Comparison of ENCODE assay signal across 13 cellular contexts in the genomic region with DNA sequence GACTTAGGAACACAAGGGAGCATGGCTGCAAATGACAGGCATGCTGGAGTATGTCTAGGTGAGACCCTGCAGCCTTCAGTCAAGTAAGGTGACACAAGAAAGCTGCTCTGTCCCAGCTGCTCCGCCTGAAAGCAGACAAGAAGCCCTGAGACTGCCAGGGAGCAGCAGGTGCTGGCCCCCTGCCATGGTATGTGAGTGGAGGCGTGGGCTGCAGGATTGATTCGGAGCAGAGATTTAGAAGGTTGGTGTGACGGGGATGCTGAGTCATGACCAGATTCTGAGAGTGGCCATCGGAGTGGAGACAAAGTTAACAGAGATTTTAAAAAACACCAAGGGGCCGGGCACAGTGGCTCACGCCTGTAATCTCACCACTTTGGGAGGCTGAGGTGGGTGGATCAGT. TPM values are rescaled to one million over a fixed set of nuclear protein-coding genes. Genes with fewer than 3 reads are reported as not detected.
DNase-seq lines count a peak whose midpoint lies in the region; ATAC-seq and TF ChIP-seq lines count a peak whose summit lies in the region.
"Had no signal": no experiment of that assay in that cellular context is flagged by ENCODE, and none has a peak within 500 bp of the region (broad histone marks: within the 10 kb centered on the region; RNA-seq: fewer than 3 reads in every experiment).

No MANE protein-coding gene starts in this region.

- H3K9me2 ChIP-seq in PC-3 (replicated peaks; ENCODE audit: low read length) = no peaks in the 10 kb centered on the region

- H3K36me3 ChIP-seq in PC-3 (ENCODE audit: low read depth, low read length) = no peaks in the 10 kb centered on the region; the same call in 1 of the 2 replicates
- no peaks in the 10 kb centered on the region for H3K36me3 ChIP-seq in endodermal cell (ENCODE audit: control insufficient read depth, insufficient read depth, low read length)

- H3K4me2 ChIP-seq in PC-3 (ENCODE audit: low read length) = peak overlapping the region; percentile 72
- H3K4me2 ChIP-seq: KMS-11 had no signal

- H3K9me3 ChIP-seq in PC-3 (ENCODE audit: low read length) (no peaks in the 10 kb centered on the region), endodermal cell (ENCODE audit: control insufficient read depth, low read length) (no peaks in the 10 kb centered on the region)

- H3K27me3 ChIP-seq in PC-3 (ENCODE audit: low read length) (no peaks in the 10 kb centered on the region), endodermal cell (ENCODE audit: control insufficient read depth, insufficient read depth, low read length, poor library complexity, severe bottlenecking) (peaks cover 96% of the 10 kb centered on the region)

- ATAC-seq in PC-3 (peak; percentile 53), GM19324 (IDR thresholded peaks at IDR 0.05; ENCODE audit: low FRiP score, unreplicated experiment) (no peak), GM21360 (IDR thresholded peaks at IDR 0.05; ENCODE audit: unreplicated experiment) (no peak), HG03520 (IDR thresholded peaks at IDR 0.05; ENCODE audit: unreplicated experiment) (no peak)
- no peak for ATAC-seq in stimulated activated memory B cell treated with anti-CD40 and anti-IgM and Interleukin-4, amounts not matched to agents 10 μg/mL and 1 μg/mL and 100 μg/mL, for 72 hours
- ATAC-seq: stimulated activated naive B cell treated with anti-CD40 and anti-IgM and Interleukin-4, amounts not matched to agents 10 μg/mL and 1 μg/mL and 100 μg/mL, for 72 hours had no signal

- TF ChIP-seq CTCF in PC-3 (conservative IDR thresholded peaks at IDR 0.05; ENCODE audit: low read depth, low read length) = no peak
- no peak for TF ChIP-seq CTCF in endodermal cell (conservative IDR thresholded peaks at IDR 0.05)

- H3F3A ChIP-seq in PC-3 (ENCODE audit: low read length, unreplicated experiment) = peaks cover 5% of the 10 kb centered on the region

- WGBS in endodermal cell (ENCODE audit: insufficient coverage in 1 of 2, insufficient read length in 1 of 2), 2 experiments = 81% methylated on average over 3 to 7 of the region's 7 CpGs

- H3K27ac ChIP-seq in PC-3 (ENCODE audit: low read length) (peak overlapping the region; percentile 74), endodermal cell (ENCODE audit: low read depth, low read length) (no peak overlapping the region)
- H3K27ac ChIP-seq: KMS-11 had no signal

- DNase-seq in G401 (ENCODE audit: low spot score) (peak; percentile 58), PC-3 (peak; percentile 87), endodermal cell (peak; percentile 51), renal cortical epithelial cell (ENCODE audit: low read depth) (peak; percentile 88)
- DNase-seq: activated gamma-delta T cell; stimulated activated naive B cell treated with anti-CD40 and anti-IgM and Interleukin-4, amounts not matched to agents 10 μg/mL and 1 μg/mL and 100 μg/mL, for 72 hours; T-helper 2 cell had no signal

- H3K4me3 Mint-ChIP-seq in endodermal cell = no peak overlapping the region
- H3K4me3 Mint-ChIP-seq in stimulated activated memory B cell treated with anti-CD40 and anti-IgM and Interleukin-4, amounts not matched to agents 10 μg/mL and 1 μg/mL and 100 μg/mL, for 72 hours = no peak overlapping the region
- H3K4me3 Mint-ChIP-seq: stimulated activated naive B cell treated with anti-CD40 and anti-IgM and Interleukin-4, amounts not matched to agents 10 μg/mL and 1 μg/mL and 100 μg/mL, for 72 hours had no signal

- peaks cover 22% of the 10 kb centered on the region for H3K79me2 ChIP-seq in PC-3 (ENCODE audit: low read length)

- H3K4me3 ChIP-seq in PC-3 (ENCODE audit: low read length) (no peak overlapping the region), endodermal cell (ENCODE audit: low read length) (no peak overlapping the region)

- POLR2A ChIA-PET in PC-3 (lab: Charles Lee; ENCODE audit: unreplicated experiment) = no interaction called here

- H3K4me1 ChIP-seq in PC-3 (ENCODE audit: insufficient read depth, low read length) = peaks cover 56% of the 10 kb centered on the region
- H3K4me1 ChIP-seq in endodermal cell (ENCODE audit: control insufficient read depth, insufficient read depth, low read length) = peaks cover 4% of the 10 kb centered on the region

- H3K36me3 Mint-ChIP-seq in endodermal cell (ENCODE audit: low read depth) = no peaks in the 10 kb centered on the region
- H3K36me3 Mint-ChIP-seq in stimulated activated memory B cell treated with anti-CD40 and anti-IgM and Interleukin-4, amounts not matched to agents 10 μg/mL and 1 μg/mL and 100 μg/mL, for 72 hours = no peaks in the 10 kb centered on the region
- H3K36me3 Mint-ChIP-seq: stimulated activated naive B cell treated with anti-CD40 and anti-IgM and Interleukin-4, amounts not matched to agents 10 μg/mL and 1 μg/mL and 100 μg/mL, for 72 hours had no signal

- no peaks in the 10 kb centered on the region for H3K9me3 Mint-ChIP-seq in endodermal cell
- H3K9me3 Mint-ChIP-seq in stimulated activated memory B cell treated with anti-CD40 and anti-IgM and Interleukin-4, amounts not matched to agents 10 μg/mL and 1 μg/mL and 100 μg/mL, for 72 hours = no peaks in the 10 kb centered on the region
- H3K9me3 Mint-ChIP-seq: stimulated activated naive B cell treated with anti-CD40 and anti-IgM and Interleukin-4, amounts not matched to agents 10 μg/mL and 1 μg/mL and 100 μg/mL, for 72 hours had no signal

- H3K4me1 Mint-ChIP-seq in endodermal cell = peaks cover 12% of the 10 kb centered on the region
- H3K4me1 Mint-ChIP-seq in stimulated activated memory B cell treated with anti-CD40 and anti-IgM and Interleukin-4, amounts not matched to agents 10 μg/mL and 1 μg/mL and 100 μg/mL, for 72 hours = peaks cover 5% of the 10 kb centered on the region

- intact Hi-C loops in PC-3 (cut with micrococcal nuclease) = no loop called here

- in situ Hi-C loops in G401 (cut with HindIII; ENCODE audit: low sequenced_read_pairs) = no loop called here

- BruUV-seq in PC-3 (replicated peaks; lab: Mats Ljungman, UMichigan) = no TSS peak

- H4K20me1 ChIP-seq in PC-3 (ENCODE audit: low read length) = no peaks in the 10 kb centered on the region

- peaks cover 83% of the 10 kb centered on the region for H3K27me3 Mint-ChIP-seq in endodermal cell (ENCODE audit: insufficient read depth)
- no peaks in the 10 kb centered on the region for H3K27me3 Mint-ChIP-seq in stimulated activated memory B cell treated with anti-CD40 and anti-IgM and Interleukin-4, amounts not matched to agents 10 μg/mL and 1 μg/mL and 100 μg/mL, for 72 hours

- H3K9ac ChIP-seq in PC-3 (ENCODE audit: low read length) (no peak overlapping the region), endodermal cell (ENCODE audit: extremely low read depth, low read length, poor library complexity, severe bottlenecking) (no peak overlapping the region)
- H3K9ac ChIP-seq: KMS-11 had no signal

- CTCF ChIA-PET in PC-3 (lab: Charles Lee) = no interaction called here

- H2AFZ ChIP-seq in PC-3 (ENCODE audit: low read length) = no peak overlapping the region

- H3K27ac Mint-ChIP-seq in endodermal cell = no peak overlapping the region
- no peak overlapping the region for H3K27ac Mint-ChIP-seq in stimulated activated memory B cell treated with anti-CD40 and anti-IgM and Interleukin-4, amounts not matched to agents 10 μg/mL and 1 μg/mL and 100 μg/mL, for 72 hours
- H3K27ac Mint-ChIP-seq: stimulated activated naive B cell treated with anti-CD40 and anti-IgM and Interleukin-4, amounts not matched to agents 10 μg/mL and 1 μg/mL and 100 μg/mL, for 72 hours had no signal

RNA-seq across cellular contexts. Expression of gene LRP11, which starts 17.8 kb away (rescaled TPM):
- total RNA-seq in G401 (2014; rRNA removed; shearing (Covaris generic)) = 18.8 and 19.3 TPM in 2 replicates
- total RNA-seq in PC-3 (2014; rRNA removed) = 32.0 and 39.9 TPM in 2 replicates
- 1 to 10 TPM; 3.6 to 6.0 TPM for total RNA-seq in endodermal cell
- 14.1 TPM for polyA plus RNA-seq in endodermal cell (2013, experiment 1 of 2)
- polyA plus RNA-seq in endodermal cell (2013, experiment 2 of 2) = 13.2 TPM
- 21.5 and 34.4 TPM in 2 replicates for total RNA-seq in renal cortical epithelial cell

RNA-seq across cellular contexts. Expression of gene RAET1E, which starts 51.6 kb away (rescaled TPM):
- not detected in 2 replicates for total RNA-seq in G401 (2014; rRNA removed; shearing (Covaris generic))
- total RNA-seq in PC-3 (2014; rRNA removed) (0.40 and 1.7 TPM in 2 replicates), endodermal cell (not detected), renal cortical epithelial cell (not detected in 2 replicates)
- not detected for polyA plus RNA-seq in endodermal cell (2013, experiment 1 of 2)
- not detected for polyA plus RNA-seq in endodermal cell (2013, experiment 2 of 2)
- total RNA-seq: glomerular endothelial cell had no signal
